In the genomic region with DNA sequence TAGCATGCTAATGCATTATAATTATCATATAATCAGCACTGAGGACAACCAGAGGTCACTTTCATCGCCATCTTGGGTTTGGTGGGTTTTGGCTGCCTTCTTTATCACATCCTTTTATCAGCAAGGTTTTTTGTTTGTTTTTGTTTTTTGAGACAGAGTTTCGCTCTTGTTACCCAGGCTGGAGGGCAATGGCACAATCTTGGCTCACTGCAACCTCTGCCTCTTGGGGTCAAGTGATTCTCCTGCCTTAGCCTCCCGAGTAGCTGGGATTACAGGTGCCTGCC, we compare ENCODE assay signal across 7 cellular contexts. TPM values are rescaled to one million over a fixed set of nuclear protein-coding genes. Genes with fewer than 3 reads are reported as not detected.
"Had no signal": no experiment of that assay in that cellular context is flagged by ENCODE, and none has a peak within 500 bp of the region (broad histone marks: within the 10 kb centered on the region; RNA-seq: fewer than 3 reads in every experiment).

No MANE protein-coding gene starts in this region.

RNA-seq across cellular contexts. Expression of gene TUBB1, which starts 7.4 kb away (rescaled TPM):
- total RNA-seq: activated CD8-positive, alpha-beta memory T cell treated with anti-CD3 and anti-CD28 coated beads, Interleukin-2, amount 10 ng/mL, durations not matched to agents 7 days and 5 days; activated CD8-positive, alpha-beta T cell treated with anti-CD3 and anti-CD28 coated beads for 36 hours; activated T-helper 2 cell treated with anti-CD3 and anti-CD28 coated beads, Interferon-gamma antibody, Interleukin-2, Interleukin-4, amounts not matched to agents 10 μg/mL and 5 μg/mL and 100 μg/mL, durations not matched to agents 14 hours and 24 hours and 36 hours; body of pancreas; natural killer cell treated with Interleukin-12 subunit alpha and Interleukin-12 subunit beta and Interleukin-15 and Interleukin-18, amount 100 ng/mL, for 72 hours; renal cortical epithelial cell; ureter had no signal
